Comparison of ENCODE assay signal across 31 cellular contexts in genomic region chr1:43129334-43129733, GRCh38. TPM values are rescaled to one million over a fixed set of nuclear protein-coding genes. Genes with fewer than 3 reads are reported as not detected.
"Had no signal": no experiment of that assay in that cellular context is flagged by ENCODE, and none has a peak within 500 bp of the region (broad histone marks: within the 10 kb centered on the region; RNA-seq: fewer than 3 reads in every experiment).

No MANE protein-coding gene starts in this region.

- DNase-seq: activated CD4-positive, alpha-beta memory T cell treated with anti-CD3 and anti-CD28 coated beads for 36 hours; activated CD4-positive, alpha-beta T cell treated with anti-CD3 and anti-CD28 coated beads for 36 hours; activated CD4-positive, alpha-beta T cell treated with anti-CD3 and anti-CD28 coated beads, Interleukin-2, amount 10 ng/mL, durations not matched to agents 24 days and 14 days; activated CD4-positive, CD25-positive, alpha-beta regulatory T cell; activated CD4-positive, CD25-positive, alpha-beta regulatory T cell treated with anti-CD3 and anti-CD28 coated beads, Interleukin-2, amount 50 U/mL, for 72 hours; activated CD8-positive, alpha-beta memory T cell treated with anti-CD3 and anti-CD28 coated beads, Interleukin-2, amount 10 ng/mL, durations not matched to agents 7 days and 5 days; activated CD8-positive, alpha-beta memory T cell treated with anti-CD3 and anti-CD28 coated beads, Interleukin-2, amount 50 U/mL, for 4 hours; activated CD8-positive, alpha-beta T cell treated with anti-CD3 and anti-CD28 coated beads, Interleukin-2, amount 10 ng/mL, durations not matched to agents 7 days and 5 days; activated effector memory CD4-positive, alpha-beta T cell treated with anti-CD3 and anti-CD28 coated beads, Interleukin-2, amount 50 U/mL, for 16 hours; activated naive CD4-positive, alpha-beta T cell treated with anti-CD3 and anti-CD28 coated beads, Interleukin-2, amount 10 ng/mL, durations not matched to agents 7 days and 5 days; activated naive CD8-positive, alpha-beta T cell treated with anti-CD3 and anti-CD28 coated beads, Interleukin-2, amount 10 ng/mL, durations not matched to agents 7 days and 5 days; activated T-cell treated with anti-CD3 and anti-CD28 coated beads, Interleukin-2, amount 50 U/mL, for 1 hour; activated T-cell treated with anti-CD3 and anti-CD28 coated beads, Interleukin-2, amount 50 U/mL, for 48 hours; central memory CD4-positive, alpha-beta T cell; cerebellar nuclear complex; colonic mucosa; effector CD8-positive, alpha-beta T cell; esophagus squamous epithelium; head of caudate nucleus; T-helper 1 cell; T-helper 17 cell; T1000 had no signal

- H3K4me3 ChIP-seq: ascending aorta, breast epithelium, cardiac muscle cell, colonic mucosa, esophagus squamous epithelium had no signal

- H3K36me3 ChIP-seq: ascending aorta, breast epithelium, cardiac muscle cell, colonic mucosa had no signal

- H3K27me3 ChIP-seq: ascending aorta, breast epithelium, cardiac muscle cell, colonic mucosa had no signal

- H3K9me3 ChIP-seq: ascending aorta, breast epithelium, colonic mucosa, esophagus squamous epithelium had no signal

- H3K4me1 ChIP-seq: ascending aorta, breast epithelium, colonic mucosa had no signal

- H3K27ac ChIP-seq: ascending aorta, breast epithelium, cardiac muscle cell, colonic mucosa, epithelial cell of prostate, esophagus squamous epithelium had no signal

- FAIRE-seq: endometrium, endothelial cell of umbilical vein, frontal cortex had no signal

- ATAC-seq: activated CD4-positive, alpha-beta T cell treated with anti-CD3 and anti-CD28 coated beads for 36 hours; activated CD8-positive, alpha-beta memory T cell treated with anti-CD3 and anti-CD28 coated beads, Interleukin-2, amount 10 ng/mL, durations not matched to agents 7 days and 5 days; activated CD8-positive, alpha-beta T cell treated with anti-CD3 and anti-CD28 coated beads, Interleukin-2, amount 10 ng/mL, durations not matched to agents 7 days and 5 days; activated naive CD4-positive, alpha-beta T cell treated with anti-CD3 and anti-CD28 coated beads, Interleukin-2, amount 50 U/mL, for 72 hours; T-helper 17 cell had no signal

RNA-seq across cellular contexts. Expression of gene CFAP57, which starts 42.8 kb away (rescaled TPM):
- total RNA-seq: activated CD8-positive, alpha-beta T cell treated with anti-CD3 and anti-CD28 coated beads, Interleukin-2, amount 10 ng/mL, durations not matched to agents 7 days and 5 days; activated naive CD8-positive, alpha-beta T cell treated with anti-CD3 and anti-CD28 coated beads, Interleukin-2, amount 10 ng/mL, durations not matched to agents 7 days and 5 days; activated T-helper 1 cell treated with anti-CD3 and anti-CD28 coated beads, Interleukin-12 subunit alpha, Interleukin-12 subunit beta, Interleukin-2, Interleukin-4 antibody, amounts not matched to agents 30 ng/mL and 10 ng/mL and 1 ng/mL, durations not matched to agents 14 hours and 24 hours and 36 hours; ascending aorta; cardiac muscle cell; esophagus squamous epithelium; T-helper 17 cell had no signal
